1 cellular context compared by ENCODE assay signal in the genomic region with DNA sequence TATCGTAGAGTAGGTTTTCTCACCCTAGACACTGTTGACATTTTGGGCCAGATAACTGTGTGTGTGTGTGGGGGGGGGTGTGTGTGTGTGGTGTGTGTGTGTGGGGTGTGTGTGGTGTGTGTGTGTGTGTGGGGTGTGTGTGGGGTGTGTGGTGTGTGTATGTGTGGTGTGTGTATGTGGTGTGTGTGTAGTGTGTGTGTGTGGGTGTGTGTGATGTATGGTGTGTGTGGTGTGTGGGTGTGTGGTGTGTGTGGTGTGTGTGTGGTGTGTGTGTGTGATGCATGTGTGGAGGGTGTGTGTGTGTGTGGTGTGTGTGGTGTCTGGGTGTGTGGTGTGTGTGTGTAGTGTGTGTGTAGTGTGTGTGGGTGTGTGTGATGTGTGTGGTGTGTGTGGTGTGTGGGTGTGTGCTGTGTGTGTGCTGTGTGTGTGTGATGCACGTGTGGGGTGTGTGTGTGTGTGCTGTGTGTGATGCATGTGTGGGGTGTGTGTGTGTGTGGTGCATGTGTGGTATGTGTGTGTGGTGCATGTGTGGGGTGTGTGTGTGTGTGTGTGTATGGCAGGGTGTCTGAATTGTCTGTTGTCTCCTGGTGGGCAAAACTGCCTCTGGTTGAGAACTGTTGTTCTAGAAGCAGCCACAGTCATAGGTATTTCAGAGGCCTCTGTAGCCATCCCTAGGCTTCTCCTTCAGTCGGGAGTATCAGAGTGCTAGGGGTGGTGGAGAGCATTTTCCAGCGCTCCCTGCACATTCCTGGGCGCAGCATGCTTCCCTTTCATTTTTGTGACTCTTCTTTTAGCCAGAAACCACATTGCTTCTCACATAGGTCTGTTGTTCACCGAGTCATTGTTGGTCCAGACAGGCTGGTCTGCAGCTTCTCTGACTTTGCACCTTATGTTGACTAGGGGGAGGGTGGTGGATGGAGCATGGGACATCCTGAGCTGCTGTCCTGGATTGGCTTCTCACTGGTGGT.
TF ChIP-seq lines count a peak whose summit lies in the region.

No MANE protein-coding gene starts in this region.

TF ChIP-seq in HepG2, 621 proteins besides CTCF, POLR2A, EP300 and RAD21 (continued from another document):
- 0 out of 2 replicates have a peak, but pooled peaks have one; percentile 4 for TF ChIP-seq RAD51 (IDR thresholded peaks at IDR 0.05; ENCODE audit: borderline replicate concordance)
- TF ChIP-seq HNRNPL (IDR thresholded peaks at IDR 0.05; ENCODE audit: low read depth, low read length): peak; percentile 76
- TF ChIP-seq SNAPC2 (CRISPR knock-in tag; IDR thresholded peaks at IDR 0.05): no peak
- TF ChIP-seq ZNF224 (CRISPR knock-in tag; IDR thresholded peaks at IDR 0.05): no peak
- no peak for TF ChIP-seq NBN (conservative IDR thresholded peaks at IDR 0.05)
- TF ChIP-seq, protein P1, sequence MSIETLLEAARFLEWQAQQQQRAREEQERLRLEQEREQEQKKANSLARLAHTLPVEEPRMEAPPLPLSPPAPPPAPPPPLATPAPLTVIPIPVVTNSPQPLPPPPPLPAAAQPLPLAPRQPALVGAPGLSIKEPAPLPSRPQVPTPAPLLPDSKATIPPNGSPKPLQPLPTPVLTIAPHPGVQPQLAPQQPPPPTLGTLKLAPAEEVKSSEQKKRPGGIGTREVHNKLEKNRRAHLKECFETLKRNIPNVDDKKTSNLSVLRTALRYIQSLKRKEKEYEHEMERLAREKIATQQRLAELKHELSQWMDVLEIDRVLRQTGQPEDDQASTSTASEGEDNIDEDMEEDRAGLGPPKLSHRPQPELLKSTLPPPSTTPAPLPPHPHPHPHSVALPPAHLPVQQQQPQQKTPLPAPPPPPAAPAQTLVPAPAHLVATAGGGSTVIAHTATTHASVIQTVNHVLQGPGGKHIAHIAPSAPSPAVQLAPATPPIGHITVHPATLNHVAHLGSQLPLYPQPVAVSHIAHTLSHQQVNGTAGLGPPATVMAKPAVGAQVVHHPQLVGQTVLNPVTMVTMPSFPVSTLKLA (IDR thresholded peaks at IDR 0.05): 0 out of 2 replicates have a peak, but pooled peaks have one; percentile 8
TF ChIP-seq in HepG2: peak in this region for 4.
